20 cellular contexts compared by ENCODE assay signal in genomic region chr6:149132336-149132735, GRCh38.
A peak's percentile ranks its signal among the peaks of the same experiment; 100 is the strongest.
DNase-seq lines count a peak whose midpoint lies in the region; TF ChIP-seq lines count a peak whose summit lies in the region.
"Had no signal": no experiment of that assay in that cellular context is flagged by ENCODE, and none has a peak within 500 bp of the region (broad histone marks: within the 10 kb centered on the region; RNA-seq: fewer than 3 reads in every experiment).

No MANE protein-coding gene starts in this region.

- H4K20me1 ChIP-seq in H9 (ENCODE audit: control insufficient read depth, insufficient read depth, insufficient read length): no peaks in the 10 kb centered on the region

- H2BK120ac ChIP-seq in neuronal stem cell (ENCODE audit: low read depth, low read length): no peak overlapping the region
- no peak overlapping the region for H2BK120ac ChIP-seq in H9 (ENCODE audit: low read depth, low read length, poor library complexity, severe bottlenecking)

- H4K5ac ChIP-seq in H9 (ENCODE audit: insufficient read length, low read depth, low read length): no peak overlapping the region

- H2AK5ac ChIP-seq in neuronal stem cell (ENCODE audit: low read depth, low read length) (peak overlapping the region; percentile 47), H9 (ENCODE audit: insufficient read length, low read length) (no peak overlapping the region)

- no peaks in the 10 kb centered on the region for H3K79me2 ChIP-seq in H9 (ENCODE audit: insufficient read depth, low read length)

- H2BK20ac ChIP-seq in H9 (ENCODE audit: low read depth, low read length, poor library complexity, severe bottlenecking): no peak overlapping the region

- H2BK15ac ChIP-seq in neuronal stem cell (ENCODE audit: low read length): no peak overlapping the region
- no peak overlapping the region for H2BK15ac ChIP-seq in H9 (ENCODE audit: low read depth, low read length)

- H3K23ac ChIP-seq in neuronal stem cell (ENCODE audit: low read depth, low read length, poor library complexity): no peak overlapping the region
- no peak overlapping the region for H3K23ac ChIP-seq in H9 (ENCODE audit: insufficient read length, low read depth, low read length)

- no peaks in the 10 kb centered on the region for H3K36me3 ChIP-seq in neuronal stem cell (replicated peaks in 1 of 2; ENCODE audit: control insufficient read depth in 2 of 2, insufficient read depth in 2 of 2, low read length in 2 of 2)
- H3K36me3 ChIP-seq: cardiac muscle cell had no signal

- POLR2A ChIA-PET in activated CD4-positive, alpha-beta T cell treated with anti-CD3 and anti-CD28 coated beads, Interleukin-2, amount 10 ng/mL, durations not matched to agents 7 days and 5 days (lab: Charles Lee): no interaction called here

- no peak for TF ChIP-seq POLR2A in lower leg skin (IDR thresholded peaks at IDR 0.05)

- H2BK5ac ChIP-seq in neuronal stem cell (ENCODE audit: low read length) (no peak overlapping the region), H9 (ENCODE audit: insufficient read length, low read length) (no peak overlapping the region)

- H3K4me1 ChIP-seq in neuronal stem cell (ENCODE audit: control insufficient read depth in 2 of 2, insufficient read depth in 1 of 2, low read depth in 1 of 2, low read length in 2 of 2): peaks cover 0 to 6% of the 10 kb centered on the region in 2 donors
- H3K4me1 ChIP-seq in H9 (ENCODE audit: insufficient read depth, low read length): no peaks in the 10 kb centered on the region

- H3K27me3 ChIP-seq in neuronal stem cell (ENCODE audit: control insufficient read depth in 3 of 3, insufficient read depth in 3 of 3, low read depth in 1 of 3, low read length in 3 of 3) (peaks cover 0 to 4% (median 0%) of the 10 kb centered on the region in 3 experiments), H9 (ENCODE audit: insufficient read depth, low read length) (no peaks in the 10 kb centered on the region)
- H3K27me3 ChIP-seq: cardiac muscle cell, dorsolateral prefrontal cortex had no signal

- no peaks in the 10 kb centered on the region for H3K79me1 ChIP-seq in neuronal stem cell (ENCODE audit: low read depth, low read length)
- H3K79me1 ChIP-seq in H9 (ENCODE audit: insufficient read depth, low read depth, low read length, poor library complexity, severe bottlenecking): no peaks in the 10 kb centered on the region

- H3K4me1 Mint-ChIP-seq in activated CD4-positive, alpha-beta T cell treated with anti-CD3 and anti-CD28 coated beads, Interleukin-2, amount 10 ng/mL, durations not matched to agents 7 days and 5 days: peaks cover 65% of the 10 kb centered on the region
- H3K4me1 Mint-ChIP-seq in activated naive CD8-positive, alpha-beta T cell (ENCODE audit: low read depth): peaks cover 59% of the 10 kb centered on the region
- no peaks in the 10 kb centered on the region for H3K4me1 Mint-ChIP-seq in H9

- DNase-seq in activated CD4-positive, alpha-beta T cell treated with anti-CD3 and anti-CD28 coated beads, Interleukin-2, amount 10 ng/mL, durations not matched to agents 7 days and 5 days: no peak
- no peak for DNase-seq in activated CD4-positive, alpha-beta T cell treated with anti-CD3 and anti-CD28 coated beads, Interleukin-2, amount 50 U/mL, for 1 hour
- DNase-seq in NCI-H69 (lab: John Stamatoyannopoulos, UW): peak; percentile 13
- DNase-seq in neuronal stem cell (ENCODE audit: low spot score): no peak
- no peak for DNase-seq in lower leg skin (ENCODE audit: low spot score in 2 of 2)
- DNase-seq in T1000 (lab: John Stamatoyannopoulos, UW): no peak
- no peak for DNase-seq in H9
- DNase-seq: amniotic stem cell, dorsolateral prefrontal cortex, EL, erythroblast, H7, left cardiac atrium, NCI-H2029 treated with DMSO at 0.1 percent for 48 hours, nucleus accumbens, retina, SHP77 had no signal

- H2BK12ac ChIP-seq in neuronal stem cell (ENCODE audit: low read length): no peak overlapping the region
- no peak overlapping the region for H2BK12ac ChIP-seq in H9 (ENCODE audit: insufficient read length, low read depth, low read length)

- TF ChIP-seq CTCF in lower leg skin (IDR thresholded peaks at IDR 0.05): no peak
- no peak for TF ChIP-seq CTCF in H9 (conservative IDR thresholded peaks at IDR 0.05)

- H3K9me3 ChIP-seq in neuronal stem cell (replicated peaks in 1 of 2; ENCODE audit: control insufficient read depth in 2 of 2, insufficient read depth in 1 of 2, low read depth in 1 of 2, low read length in 2 of 2) (no peaks in the 10 kb centered on the region), H9 (ENCODE audit: control insufficient read depth, low read depth, low read length) (no peaks in the 10 kb centered on the region)

- H4K8ac ChIP-seq in neuronal stem cell (ENCODE audit: low read depth, low read length): no peak overlapping the region
- H4K8ac ChIP-seq in H9 (replicated peaks; ENCODE audit: insufficient read length, low read depth, low read length): no peak overlapping the region

- peak overlapping the region; percentile 82 for H3K27ac Mint-ChIP-seq in activated CD4-positive, alpha-beta T cell treated with anti-CD3 and anti-CD28 coated beads, Interleukin-2, amount 10 ng/mL, durations not matched to agents 7 days and 5 days
- H3K27ac Mint-ChIP-seq in activated naive CD8-positive, alpha-beta T cell: peak overlapping the region; percentile 77
- no peak overlapping the region; a peak in 1 of 7 replicates for H3K27ac Mint-ChIP-seq in H9
- H3K27ac Mint-ChIP-seq: IgD-negative memory B cell had no signal

- no peak overlapping the region for H3K4ac ChIP-seq in neuronal stem cell (ENCODE audit: low read length)
- no peak overlapping the region for H3K4ac ChIP-seq in H9 (ENCODE audit: low read depth, low read length)

- no CpG with 5 or more reads among the region's 3 CpGs for WGBS in neuronal stem cell (ENCODE audit: extremely low coverage in 2 of 2, insufficient read length in 2 of 2, insufficient replicate concordance in 1 of 2), 2 donors
- WGBS in lower leg skin, 2 donors: 66 to 69% methylated on average over 3 of the region's 3 CpGs
- WGBS in H9 (ENCODE audit: extremely low coverage, insufficient read length, low lambda C conversion rate): no CpG with 5 or more reads among the region's 3 CpGs

- H3K9me3 Mint-ChIP-seq in activated CD4-positive, alpha-beta T cell treated with anti-CD3 and anti-CD28 coated beads, Interleukin-2, amount 10 ng/mL, durations not matched to agents 7 days and 5 days: peaks cover 20% of the 10 kb centered on the region
- no peaks in the 10 kb centered on the region for H3K9me3 Mint-ChIP-seq in activated naive CD8-positive, alpha-beta T cell (ENCODE audit: low read depth)
- no peaks in the 10 kb centered on the region for H3K9me3 Mint-ChIP-seq in H9
- H3K9me3 Mint-ChIP-seq: IgD-negative memory B cell had no signal

- intact Hi-C loops in lower leg skin (cut with DNase I; ENCODE audit: low total_unique reads): no loop called here

- no peak overlapping the region for H3K4me2 ChIP-seq in neuronal stem cell (ENCODE audit: insufficient read depth, low read length, poor library complexity, severe bottlenecking)
- no peak overlapping the region for H3K4me2 ChIP-seq in H9 (ENCODE audit: insufficient read depth, insufficient read length, low read length)

- no peak overlapping the region for H3T11ph ChIP-seq in H9 (ENCODE audit: low read length)

- H3K27ac ChIP-seq in neuronal stem cell (replicated peaks; ENCODE audit: low read length): no peak overlapping the region
- H3K27ac ChIP-seq in H9 (ENCODE audit: insufficient read length, low read depth, low read length): no peak overlapping the region
- H3K27ac ChIP-seq: cardiac muscle cell, dorsolateral prefrontal cortex had no signal

- H3K9ac ChIP-seq in neuronal stem cell (ENCODE audit: low read depth, low read length, poor library complexity) (no peak overlapping the region), H9 (ENCODE audit: extremely low read depth, insufficient read length, low read length) (no peak overlapping the region)

- no peak overlapping the region for H3K56ac ChIP-seq in H9 (ENCODE audit: insufficient read length, low read depth, low read length)

- no peaks in the 10 kb centered on the region for H3K23me2 ChIP-seq in H9 (ENCODE audit: insufficient read length, low read depth, low read length, poor library complexity, severe bottlenecking)

- no peaks in the 10 kb centered on the region for H3K27me3 Mint-ChIP-seq in activated CD4-positive, alpha-beta T cell treated with anti-CD3 and anti-CD28 coated beads, Interleukin-2, amount 10 ng/mL, durations not matched to agents 7 days and 5 days
- H3K27me3 Mint-ChIP-seq in activated naive CD8-positive, alpha-beta T cell: no peaks in the 10 kb centered on the region
- no peaks in the 10 kb centered on the region; the same call in 1 of the 2 replicates for H3K27me3 Mint-ChIP-seq in H9 (ENCODE audit: low read depth)
- H3K27me3 Mint-ChIP-seq: IgD-negative memory B cell had no signal

- H3K4me3 ChIP-seq in neuronal stem cell (ENCODE audit: low read length in 2 of 2) (no peak overlapping the region), lower leg skin (ENCODE audit: low read depth, poor library complexity, severe bottlenecking) (no peak overlapping the region)
- H3K4me3 ChIP-seq: cardiac muscle cell, dorsolateral prefrontal cortex had no signal

- H3K36me3 Mint-ChIP-seq in activated CD4-positive, alpha-beta T cell treated with anti-CD3 and anti-CD28 coated beads, Interleukin-2, amount 10 ng/mL, durations not matched to agents 7 days and 5 days (ENCODE audit: low read depth): peaks cover 52% of the 10 kb centered on the region
- H3K36me3 Mint-ChIP-seq in activated naive CD8-positive, alpha-beta T cell: peaks cover 16% of the 10 kb centered on the region
- H3K36me3 Mint-ChIP-seq in H9 (ENCODE audit: insufficient read depth in 1 of 3, low read depth in 3 of 3): no peaks in the 10 kb centered on the region
- H3K36me3 Mint-ChIP-seq: IgD-negative memory B cell had no signal

- H3K4me3 Mint-ChIP-seq in activated CD4-positive, alpha-beta T cell treated with anti-CD3 and anti-CD28 coated beads, Interleukin-2, amount 10 ng/mL, durations not matched to agents 7 days and 5 days: no peak overlapping the region
- H3K4me3 Mint-ChIP-seq in activated naive CD8-positive, alpha-beta T cell: peak overlapping the region; percentile 1
- no peak overlapping the region for H3K4me3 Mint-ChIP-seq in H9
- H3K4me3 Mint-ChIP-seq: IgD-negative memory B cell had no signal

- H2AFZ ChIP-seq in neuronal stem cell (ENCODE audit: low read length) (no peak overlapping the region), H9 (ENCODE audit: low read length) (no peak overlapping the region)

- H4K91ac ChIP-seq in neuronal stem cell (ENCODE audit: low read depth, low read length, poor library complexity): no peak overlapping the region
- no peak overlapping the region for H4K91ac ChIP-seq in H9 (ENCODE audit: insufficient read length, low read depth, low read length)

- H3K18ac ChIP-seq in neuronal stem cell (ENCODE audit: low read length) (no peak overlapping the region), H9 (ENCODE audit: insufficient read length, low read depth, low read length) (no peak overlapping the region)

- CTCF ChIA-PET in activated CD4-positive, alpha-beta T cell treated with anti-CD3 and anti-CD28 coated beads, Interleukin-2, amount 10 ng/mL, durations not matched to agents 7 days and 5 days (lab: Charles Lee): interaction anchor here (0.8 to 4.6 kb wide), 8 partner anchors 12 to 118 kb away, joined by 3 to 18 read pairs (median 4); no protein-coding TSS in a partner anchor

- H3K14ac ChIP-seq in neuronal stem cell (ENCODE audit: low read length) (no peak overlapping the region), H9 (ENCODE audit: insufficient read depth, low read length) (no peak overlapping the region)

Comparison
In these comparisons a context has a peak if more than half of its experiments do, and no peak if none do; other contexts are left out.
1. H3K27ac Mint-ChIP-seq: peak in activated CD4-positive, alpha-beta T cell treated with anti-CD3 and anti-CD28 coated beads, Interleukin-2, amount 10 ng/mL, durations not matched to agents 7 days and 5 days (single experiment) and activated naive CD8-positive, alpha-beta T cell (single experiment); none in H9 (0 of 3).